ENCODE assay signal across 17 cellular contexts in genomic region chr10:13993634-13994033, GRCh38.
A peak's percentile ranks its signal among the peaks of the same experiment; 100 is the strongest.
DNase-seq lines count a peak whose midpoint lies in the region; ATAC-seq lines count a peak whose summit lies in the region.
"Had no signal": no experiment of that assay in that cellular context is flagged by ENCODE, and none has a peak within 500 bp of the region (broad histone marks: within the 10 kb centered on the region; RNA-seq: fewer than 3 reads in every experiment).

No MANE protein-coding gene starts in this region.

- no peak for DNase-seq in SJCRH30
- DNase-seq in lung microvascular endothelial cell (ENCODE audit: low read depth in 2 of 2) = peak; percentile 42 to 69
- DNase-seq in NCI-H2081 treated with DMSO at 0.1 percent for 48 hours (lab: John Stamatoyannopoulos, UW) = no peak
- DNase-seq in GOT3 (lab: John Stamatoyannopoulos, UW) = no peak
- no peak for DNase-seq in activated T-cell treated with anti-CD3 and anti-CD28 coated beads, Interleukin-2, amount 50 U/mL, for 48 hours
- no peak for DNase-seq in NK-92 (lab: John Stamatoyannopoulos, UW; ENCODE audit: unreplicated experiment)
- DNase-seq: CD4-positive, alpha-beta memory T cell; DMS79; GDM1; H9; MV-4-11; NCI-H146; NCI-H82; Peyer's patch; Right ventricle myocardium superior had no signal

- no peak overlapping the region for H3K4me3 ChIP-seq in BLaER1
- no peak overlapping the region for H3K4me3 ChIP-seq in SJCRH30
- H3K4me3 ChIP-seq: Peyer's patch had no signal

- H3K27me3 ChIP-seq in BLaER1 (no peaks in the 10 kb centered on the region), SJCRH30 (no peaks in the 10 kb centered on the region)
- H3K27me3 ChIP-seq: Peyer's patch had no signal

- ATAC-seq in GM18868 (IDR thresholded peaks at IDR 0.05; ENCODE audit: unreplicated experiment) = peak; percentile 45

- H3K36me3 ChIP-seq in BLaER1 (no peaks in the 10 kb centered on the region), SJCRH30 (no peaks in the 10 kb centered on the region)
- H3K36me3 ChIP-seq: Peyer's patch had no signal

- H3K9me3 ChIP-seq in BLaER1 (peaks cover 4% of the 10 kb centered on the region; the same call in 1 of the 2 replicates), SJCRH30 (replicated peaks) (no peaks in the 10 kb centered on the region)
- H3K9me3 ChIP-seq: Peyer's patch had no signal

- H3K4me1 ChIP-seq in BLaER1 = peaks cover 20% of the 10 kb centered on the region
- H3K4me1 ChIP-seq in SJCRH30 = peaks cover 16% of the 10 kb centered on the region; the same call in 1 of the 2 replicates

- H3K27ac ChIP-seq in BLaER1 (no peak overlapping the region), SJCRH30 (peak overlapping the region; percentile 56)
- H3K27ac ChIP-seq: Peyer's patch had no signal

- H3K9ac ChIP-seq in BLaER1 = no peak overlapping the region

- H3K4me2 ChIP-seq in BLaER1 = peak overlapping the region; percentile 29

- H4K20me1 ChIP-seq in BLaER1 = no peaks in the 10 kb centered on the region

Comparison
In these comparisons a context has a peak if more than half of its experiments do, and no peak if none do; other contexts are left out.
1. DNase-seq: peak in lung microvascular endothelial cell (2 of 2); none in SJCRH30 (0 of 2), NCI-H2081 treated with DMSO at 0.1 percent for 48 hours (single experiment), GOT3 (single experiment), activated T-cell treated with anti-CD3 and anti-CD28 coated beads, Interleukin-2, amount 50 U/mL, for 48 hours (0 of 2) and NK-92 (single experiment).